In the genomic region with DNA sequence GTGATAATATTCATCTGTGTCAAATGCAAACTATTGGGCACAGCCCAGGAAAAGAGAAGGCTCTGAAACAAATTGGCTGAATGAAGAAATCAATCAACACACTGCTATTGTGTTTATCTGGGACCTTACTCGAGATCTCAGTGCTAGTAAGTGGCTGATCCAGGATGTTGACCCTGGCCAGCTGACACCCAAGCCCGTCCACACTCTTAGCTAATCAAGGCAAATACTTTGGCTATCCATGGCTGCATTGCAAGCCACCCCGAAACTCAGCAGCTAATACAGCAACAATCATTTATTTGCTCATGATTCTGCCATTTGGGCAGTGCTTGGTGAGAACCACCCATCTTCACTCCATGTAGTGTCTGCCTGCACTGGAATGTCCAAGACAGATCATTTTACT, we compare ENCODE assay signal across 28 cellular contexts.
"Had no signal": no experiment of that assay in that cellular context is flagged by ENCODE, and none has a peak within 500 bp of the region (broad histone marks: within the 10 kb centered on the region; RNA-seq: fewer than 3 reads in every experiment).

No MANE protein-coding gene starts in this region.

- H3K4me2 ChIP-seq: hepatocyte had no signal

- ATAC-seq: effector memory CD8-positive, alpha-beta T cell; esophagus mucosa; foreskin keratinocyte; gastroesophageal sphincter; heart left ventricle; left colon; left lobe of liver; lower lobe of right lung; mucosa of descending colon had no signal

- H3K4me3 Mint-ChIP-seq: dendritic cell treated with granulocyte-macrophage colony-stimulating factor and Interleukin-4, amounts not matched to agents 40 ng/mL and 50 ng/mL, for 4 days; effector memory CD8-positive, alpha-beta T cell; endodermal cell; immature natural killer cell; mesothelial cell of epicardium; naive B cell had no signal

- H3K27ac ChIP-seq: colonic mucosa, epithelial cell of prostate, foreskin keratinocyte, gastroesophageal sphincter, heart left ventricle, hepatocyte, left ventricle myocardium inferior, lower lobe of right lung had no signal

- H2AFZ ChIP-seq: hepatocyte had no signal

- H3K4me1 Mint-ChIP-seq: immature natural killer cell, naive B cell had no signal

- H3K27me3 ChIP-seq: colonic mucosa, foreskin keratinocyte, gastroesophageal sphincter, heart left ventricle, hepatocyte had no signal

- H3K36me3 Mint-ChIP-seq: immature natural killer cell, mesothelial cell of epicardium, naive B cell had no signal

- H3K36me3 ChIP-seq: colonic mucosa, gastroesophageal sphincter, heart left ventricle, left ventricle myocardium inferior, lower lobe of right lung had no signal

- H3K4me3 ChIP-seq: colonic mucosa, gastroesophageal sphincter, heart left ventricle, hepatocyte, left ventricle myocardium inferior, lower lobe of right lung, mucosa of descending colon had no signal

- H3K27me3 Mint-ChIP-seq: dendritic cell treated with granulocyte-macrophage colony-stimulating factor and Interleukin-4, amounts not matched to agents 40 ng/mL and 50 ng/mL, for 4 days had no signal

- H3K27ac Mint-ChIP-seq: dendritic cell treated with granulocyte-macrophage colony-stimulating factor and Interleukin-4, amounts not matched to agents 40 ng/mL and 50 ng/mL, for 4 days; effector memory CD8-positive, alpha-beta T cell; endodermal cell; immature natural killer cell; mesothelial cell of epicardium; naive B cell had no signal

- H3K4me1 ChIP-seq: colonic mucosa, foreskin keratinocyte, gastroesophageal sphincter, left ventricle myocardium inferior, lower lobe of right lung had no signal

- H3K79me2 ChIP-seq: hepatocyte had no signal

- H3K9me3 Mint-ChIP-seq: endodermal cell had no signal

- DNase-seq: colonic mucosa; cortex of kidney; effector CD8-positive, alpha-beta T cell; effector memory CD8-positive, alpha-beta T cell; endodermal cell; erythroblast; foreskin keratinocyte; heart left ventricle; hypothalamus; immature natural killer cell; islet precursor cell; kidney; kidney glomerular epithelial cell; left colon; left ventricle myocardium inferior; lower lobe of right lung; mesenchymal stem cell; mucosa of descending colon; naive B cell had no signal

- H3K9me3 ChIP-seq: colonic mucosa, gastroesophageal sphincter, heart left ventricle, left ventricle myocardium inferior, lower lobe of right lung had no signal

- FAIRE-seq: endometrium, frontal cortex, kidney had no signal
